8 cellular contexts compared by ENCODE assay signal in the genomic region with DNA sequence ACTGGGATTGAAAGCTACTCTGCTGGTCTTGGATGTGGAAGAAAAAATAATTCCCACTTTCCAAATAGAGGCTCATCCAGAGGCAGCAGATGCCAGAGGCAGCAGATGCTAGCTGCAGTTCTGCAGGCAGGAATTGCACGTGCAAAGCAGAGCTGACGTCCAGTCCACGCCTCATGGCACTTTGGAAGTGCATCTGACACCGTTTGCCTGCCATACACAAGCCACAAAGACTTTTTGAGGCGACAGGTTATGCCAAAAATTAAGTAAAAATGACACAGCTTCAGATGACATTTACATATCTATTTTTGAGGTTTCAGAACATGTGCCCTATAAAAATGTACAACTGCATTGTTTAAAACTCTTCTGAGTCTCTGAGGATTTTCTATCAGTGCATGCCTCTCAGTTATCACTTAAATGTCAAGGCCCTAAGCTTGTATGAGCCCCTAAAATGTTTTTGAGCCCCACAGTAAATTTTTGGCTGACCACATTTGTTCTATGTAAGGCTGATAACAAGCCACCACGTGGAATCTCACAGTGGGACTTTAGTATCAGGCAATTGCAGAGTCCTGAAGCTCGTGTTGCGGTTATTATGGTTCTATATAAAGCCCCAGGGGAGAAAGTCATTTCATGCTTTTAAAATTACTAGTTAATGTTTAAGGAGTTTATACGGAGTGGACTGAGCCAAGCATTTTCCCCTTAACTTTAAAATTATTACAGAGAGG.
A peak's percentile ranks its signal among the peaks of the same experiment; 100 is the strongest.
DNase-seq lines count a peak whose midpoint lies in the region; ATAC-seq, FAIRE-seq and TF ChIP-seq lines count a peak whose summit lies in the region.

No MANE protein-coding gene starts in this region.

- H3K27me3 Mint-ChIP-seq in Calu3 (ENCODE audit: unreplicated experiment): no peaks in the 10 kb centered on the region

- H3K4me1 Mint-ChIP-seq in Calu3 (ENCODE audit: low read depth, unreplicated experiment): peaks cover 34% of the 10 kb centered on the region

- POLR2A ChIA-PET in GM12878 (lab: Charles Lee): interaction anchor here (0.6 to 0.9 kb wide), 3 partner anchors 100 to 1034 kb away, joined by 3 to 5 read pairs (median 3); no protein-coding TSS in a partner anchor

- H2AFZ ChIP-seq in GM12878 (ENCODE audit: control insufficient read depth, low read depth, low read length): no peak overlapping the region

- no peak for TF ChIP-seq RAD21 in GM12878 (IDR thresholded peaks at IDR 0.05; ENCODE audit: insufficient read depth, low read depth, low read length)

- CTCF ChIA-PET in Calu3 (lab: Charles Lee): interaction anchor here (0.5 to 0.6 kb wide), 2 partner anchors 22 to 173 kb away, joined by 3 to 4 read pairs; no protein-coding TSS in a partner anchor
- CTCF ChIA-PET in GM12878 (lab: Yijun Ruan, JAX): interaction anchor here (0.7 to 2.6 kb wide), 10 partner anchors 9 to 173 kb away, joined by 3 to 8 read pairs (median 3); no protein-coding TSS in a partner anchor

- RAD21 ChIA-PET in GM12878 (lab: Charles Lee; ENCODE audit: unreplicated experiment): interaction anchor here (0.7 to 3.1 kb wide), 12 partner anchors 19 to 361 kb away, joined by 3 to 21 read pairs (median 4); no protein-coding TSS in a partner anchor

- no peak for DNase-seq in Calu3
- peak; percentile 40 for DNase-seq in GM12878 (ENCODE audit: low read depth, low spot score)
- no peak for DNase-seq in sciatic nerve (ENCODE audit: low spot score)
- no peak for DNase-seq in GM03348 (ENCODE audit: low spot score)
- no peak for DNase-seq in stimulated activated CD4-positive, alpha-beta T cell treated with anti-CD3 and anti-CD28 coated beads, Interleukin-2, amount 100 ng/mL, for 48 hours
- no peak for DNase-seq in cerebellar nuclear complex (lab: John Stamatoyannopoulos, UW)

- 3% methylated on average over 9 of the region's 9 CpGs for WGBS in GM12878 (ENCODE audit: insufficient coverage, insufficient replicate concordance, low lambda C conversion rate, missing lambda C conversion rate)

- H3K9me3 Mint-ChIP-seq in Calu3 (ENCODE audit: low read depth, unreplicated experiment): no peaks in the 10 kb centered on the region

- H3K4me1 ChIP-seq in GM12878 (ENCODE audit: control insufficient read depth, insufficient read depth, low read length): peaks cover 9% of the 10 kb centered on the region

- H3K27ac ChIP-seq in GM12878 (ENCODE audit: control insufficient read depth, insufficient read depth): peak overlapping the region; percentile 58; the same call in 1 of the 2 replicates

- H3K4me2 ChIP-seq in GM12878 (ENCODE audit: control insufficient read depth, insufficient read depth): peak overlapping the region; percentile 83

- in situ Hi-C loops in GM12878 (cut with MboI): no loop called here

- SMC1A ChIA-PET in GM12878 (lab: Charles Lee; ENCODE audit: uncharacterized antibody, unreplicated experiment): interaction anchor here (0.7 to 4.3 kb wide), 21 partner anchors 9 to 286 kb away, joined by 3 to 24 read pairs (median 4); no protein-coding TSS in a partner anchor

- no peak for TF ChIP-seq POLR2A in GM12878 (IDR thresholded peaks at IDR 0.05; ENCODE audit: low read depth, low read length)

- H3K27ac Mint-ChIP-seq in Calu3 (ENCODE audit: unreplicated experiment): no peak overlapping the region

- no peaks in the 10 kb centered on the region for H3K79me2 ChIP-seq in GM12878 (ENCODE audit: control insufficient read depth, insufficient read depth, low read length)

- peak; percentile 41 for FAIRE-seq in GM12878 (lab: Jason Lieb, UNC)

- no peaks in the 10 kb centered on the region for H3K36me3 ChIP-seq in GM12878 (ENCODE audit: control insufficient read depth in 2 of 2, insufficient read depth in 2 of 2, low read length in 1 of 2)

- no peaks in the 10 kb centered on the region for H3K27me3 ChIP-seq in GM12878 (replicated peaks in 1 of 2; ENCODE audit: control insufficient read depth in 2 of 2, insufficient read depth in 2 of 2, low read length in 1 of 2)

- H3K9me3 ChIP-seq in GM12878 (replicated peaks; ENCODE audit: control insufficient read depth, insufficient read depth, low read length): peaks cover 2% of the 10 kb centered on the region; the same call in 2 of the 3 replicates

- H3K9ac ChIP-seq in GM12878 (ENCODE audit: control insufficient read depth, insufficient read depth, low read length): no peak overlapping the region

- no peaks in the 10 kb centered on the region for H3K36me3 Mint-ChIP-seq in Calu3 (ENCODE audit: insufficient read depth, unreplicated experiment)

- ATAC-seq in GM19463 (IDR thresholded peaks at IDR 0.05; ENCODE audit: unreplicated experiment) (peak; percentile 73), HG03469 (IDR thresholded peaks at IDR 0.05; ENCODE audit: unreplicated experiment) (peak; percentile 61), GM12878 (peak; percentile 83), sciatic nerve (peak; percentile 36)

- TF ChIP-seq EP300 in GM12878 (IDR thresholded peaks at IDR 0.05; ENCODE audit: borderline replicate concordance in 1 of 2, control insufficient read depth in 1 of 2, low read depth in 2 of 2, low read length in 2 of 2): peak; percentile 12 to 55; a peak in 2 of 4 replicates

- peak overlapping the region; percentile 6 for H3K4me3 Mint-ChIP-seq in Calu3 (ENCODE audit: low read depth, unreplicated experiment)

- no peaks in the 10 kb centered on the region for H4K20me1 ChIP-seq in GM12878 (ENCODE audit: control insufficient read depth, insufficient read depth)

- no TSS peak for BruUV-seq in Calu3 (replicated peaks; lab: Mats Ljungman, UMichigan)
- no TSS peak for BruUV-seq in GM12878 (replicated peaks; lab: Mats Ljungman, UMichigan)

- TF ChIP-seq CTCF in Calu3 (IDR thresholded peaks at IDR 0.05; ENCODE audit: unreplicated experiment) (no peak), GM12878 (IDR thresholded peaks at IDR 0.05 in 2 of 3, conservative IDR thresholded peaks at IDR 0.05 in 1 of 3; ENCODE audit: control insufficient read depth in 2 of 3, extremely low read depth in 1 of 3, insufficient read depth in 1 of 3, low read depth in 3 of 3, low read length in 3 of 3) (no peak)

- intact Hi-C loops in Calu3 (cut with micrococcal nuclease; ENCODE audit: unreplicated experiment): no loop called here
- intact Hi-C loops in GM12878 (cut with micrococcal nuclease; ENCODE audit: unreplicated experiment): loop anchor here (5.0 kb wide), 2 partner anchors 74 to 171 kb away; no protein-coding TSS in a partner anchor
- intact Hi-C loops in sciatic nerve (cut with DNase I): no loop called here

- H3K4me3 ChIP-seq in GM12878: 0 out of 2 replicates have a peak overlapping the region, but pooled peaks have one; percentile 14

TF ChIP-seq in GM12878, 131 proteins besides CTCF, POLR2A, EP300 and RAD21 (continues in another document):
- TF ChIP-seq, protein P1, sequence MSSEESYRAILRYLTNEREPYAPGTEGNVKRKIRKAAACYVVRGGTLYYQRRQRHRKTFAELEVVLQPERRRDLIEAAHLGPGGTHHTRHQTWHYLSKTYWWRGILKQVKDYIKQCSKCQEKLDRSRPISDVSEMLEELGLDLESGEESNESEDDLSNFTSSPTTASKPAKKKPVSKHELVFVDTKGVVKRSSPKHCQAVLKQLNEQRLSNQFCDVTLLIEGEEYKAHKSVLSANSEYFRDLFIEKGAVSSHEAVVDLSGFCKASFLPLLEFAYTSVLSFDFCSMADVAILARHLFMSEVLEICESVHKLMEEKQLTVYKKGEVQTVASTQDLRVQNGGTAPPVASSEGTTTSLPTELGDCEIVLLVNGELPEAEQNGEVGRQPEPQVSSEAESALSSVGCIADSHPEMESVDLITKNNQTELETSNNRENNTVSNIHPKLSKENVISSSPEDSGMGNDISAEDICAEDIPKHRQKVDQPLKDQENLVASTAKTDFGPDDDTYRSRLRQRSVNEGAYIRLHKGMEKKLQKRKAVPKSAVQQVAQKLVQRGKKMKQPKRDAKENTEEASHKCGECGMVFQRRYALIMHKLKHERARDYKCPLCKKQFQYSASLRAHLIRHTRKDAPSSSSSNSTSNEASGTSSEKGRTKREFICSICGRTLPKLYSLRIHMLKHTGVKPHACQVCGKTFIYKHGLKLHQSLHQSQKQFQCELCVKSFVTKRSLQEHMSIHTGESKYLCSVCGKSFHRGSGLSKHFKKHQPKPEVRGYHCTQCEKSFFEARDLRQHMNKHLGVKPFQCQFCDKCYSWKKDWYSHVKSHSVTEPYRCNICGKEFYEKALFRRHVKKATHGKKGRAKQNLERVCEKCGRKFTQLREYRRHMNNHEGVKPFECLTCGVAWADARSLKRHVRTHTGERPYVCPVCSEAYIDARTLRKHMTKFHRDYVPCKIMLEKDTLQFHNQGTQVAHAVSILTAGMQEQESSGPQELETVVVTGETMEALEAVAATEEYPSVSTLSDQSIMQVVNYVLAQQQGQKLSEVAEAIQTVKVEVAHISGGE (CRISPR knock-in tag; IDR thresholded peaks at IDR 0.05): no peak
- TF ChIP-seq TAF1 (IDR thresholded peaks at IDR 0.05; ENCODE audit: borderline replicate concordance, low read depth, low read length) (no peak), NR2F1 (conservative IDR thresholded peaks at IDR 0.05) (peak; percentile 72), CBFB (IDR thresholded peaks at IDR 0.05; ENCODE audit: low read depth) (no peak), MYC (IDR thresholded peaks at IDR 0.05; ENCODE audit: insufficient read depth, insufficient read length, insufficient replicate concordance, low read length, severe bottlenecking) (no peak), RAD51 (IDR thresholded peaks at IDR 0.05) (peak; percentile 70), SPI1 (IDR thresholded peaks at IDR 0.05; ENCODE audit: borderline replicate concordance, insufficient read depth, low read depth, low read length) (no peak)
